2 cellular contexts compared by ENCODE assay signal in genomic region chr7:28835800-28836199, GRCh38.
TF ChIP-seq lines count a peak whose summit lies in the region.

No MANE protein-coding gene starts in this region.

TF ChIP-seq in IMR-90, 13 proteins besides CTCF, POLR2A, EP300 and RAD21:
- TF ChIP-seq MAFK (IDR thresholded peaks at IDR 0.05; ENCODE audit: low read depth, low read length) (no peak), ELK1 (IDR thresholded peaks at IDR 0.05; ENCODE audit: borderline replicate concordance, low read depth, low read length) (no peak), RFX5 (IDR thresholded peaks at IDR 0.05; ENCODE audit: low read depth, low read length) (no peak), MXI1 (IDR thresholded peaks at IDR 0.05; ENCODE audit: borderline replicate concordance, low read depth, low read length) (no peak), CHD1 (IDR thresholded peaks at IDR 0.05; ENCODE audit: low read depth, low read length) (no peak), MAZ (IDR thresholded peaks at IDR 0.05; ENCODE audit: borderline replicate concordance, low read depth, low read length) (no peak), BHLHE40 (IDR thresholded peaks at IDR 0.05; ENCODE audit: low read depth, low read length) (no peak), SMC3 (IDR thresholded peaks at IDR 0.05; ENCODE audit: low read depth, low read length) (no peak), USF2 (IDR thresholded peaks at IDR 0.05; ENCODE audit: low read depth, low read length) (no peak), NFE2L2 (IDR thresholded peaks at IDR 0.05; ENCODE audit: low read depth, low read length) (no peak), FOS (IDR thresholded peaks at IDR 0.05; ENCODE audit: low read depth, low read length) (no peak), CEBPB (IDR thresholded peaks at IDR 0.05; ENCODE audit: low read depth, low read length) (no peak), RCOR1 (IDR thresholded peaks at IDR 0.05; ENCODE audit: insufficient replicate concordance, low read length) (no peak)

TF ChIP-seq in GM12878, 131 proteins besides CTCF, POLR2A, EP300 and RAD21:
- TF ChIP-seq ATF2 (IDR thresholded peaks at IDR 0.05; ENCODE audit: low read length) (no peak), WRNIP1 (IDR thresholded peaks at IDR 0.05; ENCODE audit: borderline replicate concordance, low read depth, low read length) (no peak), SMAD1 (IDR thresholded peaks at IDR 0.05; ENCODE audit: low read depth, partially characterized antibody) (no peak), ZBTB40 (IDR thresholded peaks at IDR 0.05; ENCODE audit: borderline replicate concordance) (no peak), IRF3 (IDR thresholded peaks at IDR 0.05) (no peak), ZSCAN29 (IDR thresholded peaks at IDR 0.05) (no peak), PBX3 (IDR thresholded peaks at IDR 0.05; ENCODE audit: insufficient replicate concordance, low read depth, low read length) (no peak), SKIL (IDR thresholded peaks at IDR 0.05; ENCODE audit: low read depth, poor library complexity, severe bottlenecking) (no peak), TBL1XR1 (IDR thresholded peaks at IDR 0.05; ENCODE audit: low read depth, low read length) (no peak)
